Comparison of ENCODE assay signal across 29 cellular contexts in genomic region chr21:37396855-37397254, GRCh38. TPM values are rescaled to one million over a fixed set of nuclear protein-coding genes. Genes with fewer than 3 reads are reported as not detected.
DNase-seq lines count a peak whose midpoint lies in the region; ATAC-seq, FAIRE-seq and TF ChIP-seq lines count a peak whose summit lies in the region.
"Had no signal": no experiment of that assay in that cellular context is flagged by ENCODE, and none has a peak within 500 bp of the region (broad histone marks: within the 10 kb centered on the region; RNA-seq: fewer than 3 reads in every experiment).

No MANE protein-coding gene starts in this region.

- DNase-seq in activated CD4-positive, alpha-beta T cell treated with anti-CD3 and anti-CD28 coated beads, Interleukin-2, amount 10 ng/mL, durations not matched to agents 24 days and 14 days: peak; percentile 49
- DNase-seq in activated CD4-positive, alpha-beta T cell treated with anti-CD3 and anti-CD28 coated beads, Interleukin-2, amount 50 U/mL, for 4 hours: no peak
- no peak for DNase-seq in CD8-positive, alpha-beta T cell
- DNase-seq in K562 (ENCODE audit: extremely low read depth in 1 of 4, low spot score in 3 of 4) (no peak), trophoblast cell (peak; percentile 21 to 49), COLO668 (lab: John Stamatoyannopoulos, UW; ENCODE audit: unreplicated experiment) (no peak)
- DNase-seq: 8988T; activated CD4-positive, alpha-beta T cell treated with anti-CD3 and anti-CD28 coated beads, Interleukin-2, amount 10 ng/mL, durations not matched to agents 7 days and 5 days; activated CD8-positive, alpha-beta memory T cell treated with anti-CD3 and anti-CD28 coated beads, Interleukin-2, amount 50 U/mL, for 4 hours; activated naive CD8-positive, alpha-beta T cell treated with anti-CD3 and anti-CD28 coated beads, Interleukin-2, amount 10 ng/mL, durations not matched to agents 7 days and 5 days; GOT3; IMR-90; kidney; NCI-H1105; NCI-H187 treated with DMSO at 0.1 percent for 48 hours; NCI-H526 treated with DMSO at 0.1 percent for 48 hours; right lobe of liver; SHP77 treated with DMSO at 0.1 percent for 48 hours; stimulated activated CD4-positive, alpha-beta T cell treated with anti-CD3 and anti-CD28 coated beads, Interleukin-4, amount 100 ng/mL, for 24 hours had no signal

- no peak overlapping the region for H4K12ac ChIP-seq in trophoblast cell (ENCODE audit: low read depth, low read length)

- TF ChIP-seq POLR2A in K562 (conservative IDR thresholded peaks at IDR 0.05): no peak

- H4K91ac ChIP-seq in trophoblast cell (ENCODE audit: low read depth, low read length): no peak overlapping the region

- ATAC-seq in CD8-positive, alpha-beta T cell: no peak
- ATAC-seq in K562: peak; percentile 71
- ATAC-seq in GM21381 (IDR thresholded peaks at IDR 0.05; ENCODE audit: unreplicated experiment): no peak
- no peak for ATAC-seq in HG02610 (IDR thresholded peaks at IDR 0.05; ENCODE audit: unreplicated experiment)
- ATAC-seq: stimulated activated memory B cell treated with anti-CD40 and anti-IgM and Interleukin-4, amounts not matched to agents 10 μg/mL and 1 μg/mL and 100 μg/mL, for 72 hours had no signal

- peak overlapping the region; percentile 10 for H3K4ac ChIP-seq in trophoblast cell (ENCODE audit: low read depth, low read length)

- H3K4me1 Mint-ChIP-seq in activated CD4-positive, alpha-beta T cell treated with anti-CD3 and anti-CD28 coated beads, Interleukin-2, amount 10 ng/mL, durations not matched to agents 24 days and 14 days: peaks cover 53% of the 10 kb centered on the region
- peaks cover 92% of the 10 kb centered on the region for H3K4me1 Mint-ChIP-seq in CD8-positive, alpha-beta T cell (ENCODE audit: low read depth)

- no peak overlapping the region for H2AK5ac ChIP-seq in trophoblast cell (ENCODE audit: low read length)

- 69% methylated on average over 6 of the region's 6 CpGs for WGBS in K562 (ENCODE audit: insufficient coverage, low coverage, missing lambda C conversion rate)
- WGBS in trophoblast cell (ENCODE audit: extremely low coverage, insufficient coverage, insufficient read length): no CpG with 5 or more reads among the region's 6 CpGs

- H3K9me3 ChIP-seq in CD8-positive, alpha-beta T cell (ENCODE audit: low read length): no peaks in the 10 kb centered on the region
- H3K9me3 ChIP-seq in K562 (replicated peaks; ENCODE audit: control insufficient read depth, insufficient read depth, low read depth, low read length): no peaks in the 10 kb centered on the region
- no peaks in the 10 kb centered on the region for H3K9me3 ChIP-seq in trophoblast cell (ENCODE audit: insufficient read depth, low read depth, low read length)
- H3K9me3 ChIP-seq: right lobe of liver had no signal

- no peaks in the 10 kb centered on the region for H3K27me3 Mint-ChIP-seq in activated CD4-positive, alpha-beta T cell treated with anti-CD3 and anti-CD28 coated beads, Interleukin-2, amount 10 ng/mL, durations not matched to agents 24 days and 14 days
- H3K27me3 Mint-ChIP-seq in CD8-positive, alpha-beta T cell (ENCODE audit: low read depth): no peaks in the 10 kb centered on the region
- H3K27me3 Mint-ChIP-seq: activated CD4-positive, alpha-beta T cell treated with anti-CD3 and anti-CD28 coated beads, Interleukin-2, amount 10 ng/mL, durations not matched to agents 7 days and 5 days; activated naive CD8-positive, alpha-beta T cell treated with anti-CD3 and anti-CD28 coated beads, Interleukin-2, amount 10 ng/mL, durations not matched to agents 7 days and 5 days; stimulated activated memory B cell treated with anti-CD40 and anti-IgM and Interleukin-4, amounts not matched to agents 10 μg/mL and 1 μg/mL and 100 μg/mL, for 72 hours had no signal

- peaks cover 15% of the 10 kb centered on the region for H3K36me3 Mint-ChIP-seq in activated CD4-positive, alpha-beta T cell treated with anti-CD3 and anti-CD28 coated beads, Interleukin-2, amount 10 ng/mL, durations not matched to agents 24 days and 14 days (ENCODE audit: low read depth)
- H3K36me3 Mint-ChIP-seq in CD8-positive, alpha-beta T cell: peaks cover 10% of the 10 kb centered on the region

- H2BK12ac ChIP-seq in trophoblast cell (ENCODE audit: low read length): no peak overlapping the region

- H3K18ac ChIP-seq in trophoblast cell (ENCODE audit: low read length): no peak overlapping the region

- no peak overlapping the region for H2BK5ac ChIP-seq in trophoblast cell (ENCODE audit: low read depth, low read length, poor library complexity)

- H2BK120ac ChIP-seq in trophoblast cell (ENCODE audit: insufficient read depth, low read length, poor library complexity): no peak overlapping the region

- H3K36me3 ChIP-seq in CD8-positive, alpha-beta T cell (ENCODE audit: insufficient read depth, low read length): no peaks in the 10 kb centered on the region
- H3K36me3 ChIP-seq in K562 (ENCODE audit: control insufficient read depth, insufficient read depth, low read length) (peaks cover 26% of the 10 kb centered on the region), trophoblast cell (ENCODE audit: control insufficient read depth in 1 of 2, insufficient read depth in 2 of 2, low read length in 2 of 2) (no peaks in the 10 kb centered on the region)
- H3K36me3 ChIP-seq: right lobe of liver had no signal

- CTCF ChIA-PET in CD8-positive, alpha-beta T cell (lab: Charles Lee): no interaction called here
- CTCF ChIA-PET in K562 (lab: Yijun Ruan, JAX; ENCODE audit: low intra/inter-chr PET ratio): interaction anchor here (0.7 kb wide), 1 partner anchor 420 kb away, joined by 3 read pairs; no protein-coding TSS in a partner anchor

- H3K27me3 ChIP-seq in CD8-positive, alpha-beta T cell (ENCODE audit: insufficient read depth, low read length): no peaks in the 10 kb centered on the region
- no peaks in the 10 kb centered on the region for H3K27me3 ChIP-seq in K562 (ENCODE audit: control insufficient read depth in 2 of 2, insufficient read depth in 2 of 2, low read length in 2 of 2)
- H3K27me3 ChIP-seq in trophoblast cell (ENCODE audit: insufficient read depth, low read length): no peaks in the 10 kb centered on the region
- H3K27me3 ChIP-seq: right lobe of liver had no signal

- no peak overlapping the region for H2AFZ ChIP-seq in K562 (ENCODE audit: low read depth, low read length)
- no peak overlapping the region for H2AFZ ChIP-seq in trophoblast cell (ENCODE audit: insufficient read depth, low read length, poor library complexity)

- no peak overlapping the region for H3K23ac ChIP-seq in trophoblast cell (ENCODE audit: low read length)

- BruUV-seq in K562 (replicated peaks; lab: Mats Ljungman, UMichigan): no TSS peak

- peaks cover 7% of the 10 kb centered on the region for H3K9me1 ChIP-seq in K562 (ENCODE audit: control insufficient read depth, insufficient read depth, low read length)

- intact Hi-C loops in activated CD4-positive, alpha-beta T cell treated with anti-CD3 and anti-CD28 coated beads, Interleukin-2, amount 10 ng/mL, durations not matched to agents 24 days and 14 days (cut with micrococcal nuclease): no loop called here
- intact Hi-C loops in CD8-positive, alpha-beta T cell (cut with DNase I, micrococcal nuclease): loop anchor here in 1 of 2 experiments (2.0 to 5.0 kb wide), 2 partner anchors 14 to 35 kb away; no protein-coding TSS in a partner anchor
- intact Hi-C loops in K562 (cut with micrococcal nuclease): no loop called here

- TF ChIP-seq CTCF in CD8-positive, alpha-beta T cell (IDR thresholded peaks at IDR 0.05): no peak
- 0 out of 6 replicates have a peak, but pooled peaks have one; percentile 12 to 26 (median 13) for TF ChIP-seq CTCF in K562 (IDR thresholded peaks at IDR 0.05 in 2 of 3, conservative IDR thresholded peaks at IDR 0.05 in 1 of 3; ENCODE audit: insufficient read depth in 2 of 3, low read depth in 1 of 3, low read length in 3 of 3)

- H3K27ac ChIP-seq in CD8-positive, alpha-beta T cell (ENCODE audit: low read depth, low read length): no peak overlapping the region
- no peak overlapping the region for H3K27ac ChIP-seq in K562 (ENCODE audit: extremely low read depth, low read depth, low read length)
- H3K27ac ChIP-seq in trophoblast cell (ENCODE audit: low read depth, low read length): no peak overlapping the region
- H3K27ac ChIP-seq: epithelial cell of prostate, right lobe of liver had no signal

- in situ Hi-C loops in K562 (cut with MboI): no loop called here

- H3K9ac ChIP-seq in K562 (ENCODE audit: insufficient read depth in 1 of 2, low read depth in 2 of 2, low read length in 2 of 2) (no peak overlapping the region), trophoblast cell (ENCODE audit: low read length) (no peak overlapping the region)

- H4K20me1 ChIP-seq in K562 (replicated peaks; ENCODE audit: control insufficient read depth, insufficient read depth, low read length): peaks cover 16% of the 10 kb centered on the region; the same call in 1 of the 2 replicates

- POLR2A ChIA-PET in CD8-positive, alpha-beta T cell (lab: Charles Lee): interaction anchor here (0.9 kb wide), 1 partner anchor 11 kb away, joined by 4 read pairs; no protein-coding TSS in a partner anchor
- POLR2A ChIA-PET in K562 (lab: Yijun Ruan, JAX): interaction anchor here (1.3 to 1.5 kb wide), 2 partner anchors 9 to 16 kb away, joined by 4 to 6 read pairs; no protein-coding TSS in a partner anchor

- no peak overlapping the region for H4K8ac ChIP-seq in trophoblast cell (ENCODE audit: low read depth, low read length)

- TF ChIP-seq EP300 in K562 (IDR thresholded peaks at IDR 0.05; ENCODE audit: low read length): no peak

- H3K79me2 ChIP-seq in K562 (ENCODE audit: control insufficient read depth, insufficient read depth, low read length): peaks cover 99% of the 10 kb centered on the region
- peaks cover 37% of the 10 kb centered on the region for H3K79me2 ChIP-seq in trophoblast cell (ENCODE audit: control insufficient read depth, insufficient read depth, low read length, poor library complexity)

- no peak overlapping the region for H3K27ac Mint-ChIP-seq in activated CD4-positive, alpha-beta T cell treated with anti-CD3 and anti-CD28 coated beads, Interleukin-2, amount 10 ng/mL, durations not matched to agents 24 days and 14 days
- peak overlapping the region; percentile 45 for H3K27ac Mint-ChIP-seq in CD8-positive, alpha-beta T cell
- H3K27ac Mint-ChIP-seq: activated CD4-positive, alpha-beta T cell treated with anti-CD3 and anti-CD28 coated beads, Interleukin-2, amount 10 ng/mL, durations not matched to agents 7 days and 5 days; activated naive CD8-positive, alpha-beta T cell treated with anti-CD3 and anti-CD28 coated beads, Interleukin-2, amount 10 ng/mL, durations not matched to agents 7 days and 5 days; activated T-helper 2 cell treated with anti-CD3 and anti-CD28 coated beads, Interferon-gamma antibody, Interleukin-2, Interleukin-4, amounts not matched to agents 10 μg/mL and 5 μg/mL and 100 μg/mL, durations not matched to agents 14 hours and 24 hours and 36 hours; stimulated activated memory B cell treated with anti-CD40 and anti-IgM and Interleukin-4, amounts not matched to agents 10 μg/mL and 1 μg/mL and 100 μg/mL, for 72 hours; T-helper 2 cell treated with Interferon-gamma antibody and Interleukin-4, amounts not matched to agents 5 μg/mL and 100 μg/mL, for 36 hours had no signal

- peak in 1 of 2 experiments; percentile 30; a peak in 2 of 4 replicates for TF ChIP-seq RAD21 in K562 (CRISPR knock-in tag; conservative IDR thresholded peaks at IDR 0.05 in 1 of 2, IDR thresholded peaks at IDR 0.05 in 1 of 2)

- H3K4me3 Mint-ChIP-seq in activated CD4-positive, alpha-beta T cell treated with anti-CD3 and anti-CD28 coated beads, Interleukin-2, amount 10 ng/mL, durations not matched to agents 24 days and 14 days: no peak overlapping the region
- H3K4me3 Mint-ChIP-seq in CD8-positive, alpha-beta T cell: no peak overlapping the region
- H3K4me3 Mint-ChIP-seq: activated CD4-positive, alpha-beta T cell treated with anti-CD3 and anti-CD28 coated beads, Interleukin-2, amount 10 ng/mL, durations not matched to agents 7 days and 5 days; activated naive CD8-positive, alpha-beta T cell treated with anti-CD3 and anti-CD28 coated beads, Interleukin-2, amount 10 ng/mL, durations not matched to agents 7 days and 5 days; CD14-positive monocyte; stimulated activated memory B cell treated with anti-CD40 and anti-IgM and Interleukin-4, amounts not matched to agents 10 μg/mL and 1 μg/mL and 100 μg/mL, for 72 hours; T-helper 2 cell treated with Interferon-gamma antibody and Interleukin-4, amounts not matched to agents 5 μg/mL and 100 μg/mL, for 36 hours had no signal

- peak; percentile 26 for FAIRE-seq in K562 (lab: Jason Lieb, UNC)
- FAIRE-seq: GM12892, kidney had no signal

- H3K4me2 ChIP-seq in K562 (ENCODE audit: insufficient read depth, low read length) (no peak overlapping the region), trophoblast cell (ENCODE audit: low read length) (no peak overlapping the region)

- H3K9me3 Mint-ChIP-seq in activated CD4-positive, alpha-beta T cell treated with anti-CD3 and anti-CD28 coated beads, Interleukin-2, amount 10 ng/mL, durations not matched to agents 24 days and 14 days: no peaks in the 10 kb centered on the region
- peaks cover 3% of the 10 kb centered on the region for H3K9me3 Mint-ChIP-seq in CD8-positive, alpha-beta T cell
- H3K9me3 Mint-ChIP-seq: neural crest cell had no signal

- H3K4me1 ChIP-seq in CD8-positive, alpha-beta T cell (ENCODE audit: insufficient read depth, low read length): peaks cover 69% of the 10 kb centered on the region
- H3K4me1 ChIP-seq in K562 (replicated peaks in 1 of 2; ENCODE audit: control insufficient read depth in 2 of 2, insufficient read depth in 2 of 2, low read length in 2 of 2): peaks cover 3 to 4% of the 10 kb centered on the region in 2 experiments; a peak in 3 of 5 replicates
- no peaks in the 10 kb centered on the region for H3K4me1 ChIP-seq in trophoblast cell (ENCODE audit: control insufficient read depth in 1 of 2, insufficient read depth in 2 of 2, low read length in 2 of 2)

- no peaks in the 10 kb centered on the region for H3K79me1 ChIP-seq in trophoblast cell (ENCODE audit: low read length)

- no peak overlapping the region for H3K4me3 ChIP-seq in CD8-positive, alpha-beta T cell (ENCODE audit: low read depth, low read length)
- H3K4me3 ChIP-seq in K562 (no peak overlapping the region), trophoblast cell (ENCODE audit: low read depth, low read length) (no peak overlapping the region)
- H3K4me3 ChIP-seq: lung, right lobe of liver had no signal

- H3K14ac ChIP-seq in trophoblast cell (ENCODE audit: low read length): no peak overlapping the region

RNA-seq across cellular contexts. Expression of gene DYRK1A, which starts 30.3 kb away (rescaled TPM):
- 60.9 and 64.9 TPM in 2 replicates for total RNA-seq in activated CD4-positive, alpha-beta T cell treated with anti-CD3 and anti-CD28 coated beads, Interleukin-2, amount 10 ng/mL, durations not matched to agents 24 days and 14 days
- 100 to 1,000 TPM; 171 to 195 TPM for total RNA-seq in CD8-positive, alpha-beta T cell
- 104 and 251 TPM in 2 replicates for total RNA-seq in K562 (2011; cell fraction: chromatin; rRNA removed; ENCODE audit: low replicate concordance)
- 52.7 and 60.7 TPM in 2 replicates for total RNA-seq in K562 (2011; cell fraction: nucleolus; rRNA removed)
- total RNA-seq in K562 (2011; cell fraction: nucleoplasm; rRNA removed): 126 and 183 TPM in 2 replicates
- total RNA-seq in K562 (2014; rRNA removed): 40.2 and 42.3 TPM in 2 replicates
- total RNA-seq in K562 (2014; rRNA removed; fragmentation: Illumina TruSeq; extraction: Trizol): 58.9 and 66.8 TPM in 2 replicates
- 55.3 and 57.7 TPM in 2 replicates for total RNA-seq in K562 (2015; rRNA removed; fragmentation: Illumina TruSeq; extraction: Trizol)
- total RNA-seq in K562 (2021): 55.8 and 64.8 TPM in 2 replicates
- polyA plus RNA-seq in K562 (2011; rRNA removed): 59.9 and 65.9 TPM in 2 replicates
- polyA plus RNA-seq in K562 (2011; cell fraction: cytosol; rRNA removed): 49.8 and 58.2 TPM in 2 replicates
- polyA plus RNA-seq in K562 (2011; cell fraction: nucleus; rRNA removed): 116 and 121 TPM in 2 replicates
- 20.9 and 26.2 TPM in 2 replicates for polyA plus RNA-seq in K562 (2012)
- polyA plus RNA-seq in K562 (2014; fragmentation: Illumina TruSeq; extraction: Trizol): 35.5 and 36.5 TPM in 2 replicates
- 10 to 100 TPM in 1 of 2 experiments, 1 to 10 TPM in 1; 3.7 to 13.2 TPM for polyA plus RNA-seq in K562 (2014; fragmentation: Nextera tagmentation; extraction: Ambion mirVana)
- 29.1 and 32.7 TPM in 2 replicates for polyA plus RNA-seq in K562 (2014; rRNA removed)
- 174 and 176 TPM in 2 replicates for polyA minus RNA-seq in K562 (2011; rRNA and poly(A)+ RNA removed)
- polyA minus RNA-seq in K562 (2011; cell fraction: cytosol; rRNA and poly(A)+ RNA removed): 62.1 and 76.3 TPM in 2 replicates
- 102 and 169 TPM in 2 replicates for polyA minus RNA-seq in K562 (2011; cell fraction: nucleus; rRNA and poly(A)+ RNA removed)
- 25.1 and 25.7 TPM in 2 replicates for polyA plus RNA-seq in trophoblast cell (2013)

Comparison
In these comparisons a context has a peak if more than half of its experiments do, and no peak if none do; other contexts are left out.
1. DNase-seq: peak in activated CD4-positive, alpha-beta T cell treated with anti-CD3 and anti-CD28 coated beads, Interleukin-2, amount 10 ng/mL, durations not matched to agents 24 days and 14 days (single experiment) and trophoblast cell (2 of 2); none in activated CD4-positive, alpha-beta T cell treated with anti-CD3 and anti-CD28 coated beads, Interleukin-2, amount 50 U/mL, for 4 hours (0 of 2), CD8-positive, alpha-beta T cell (0 of 7), K562 (0 of 4) and COLO668 (single experiment).